Comparison of ENCODE assay signal across 10 cellular contexts in genomic region chr7:50596484-50596883, GRCh38. TPM values are rescaled to one million over a fixed set of nuclear protein-coding genes. Genes with fewer than 3 reads are reported as not detected.
"Had no signal": no experiment of that assay in that cellular context is flagged by ENCODE, and none has a peak within 500 bp of the region (broad histone marks: within the 10 kb centered on the region; RNA-seq: fewer than 3 reads in every experiment).

No MANE protein-coding gene starts in this region.

- H3K27ac ChIP-seq: HL-60 had no signal

- ATAC-seq: GM23338, HCT116, HepG2 had no signal

- H3K36me3 Mint-ChIP-seq: IgD-negative memory B cell had no signal

- H3K27ac Mint-ChIP-seq: GM23338, HFFc6, IgD-negative memory B cell had no signal

- H3K4me1 ChIP-seq: HAP-1 had no signal

- H3K4me1 Mint-ChIP-seq: GM23338 had no signal

- H3K9me3 Mint-ChIP-seq: GM23338, HFFc6, IgD-negative memory B cell had no signal

- H3K9me3 ChIP-seq: HAP-1 had no signal

- H3K4me3 ChIP-seq: GM23338, HAP-1 had no signal

- H3K4me3 Mint-ChIP-seq: GM23338, HFFc6, IgD-negative memory B cell had no signal

- DNase-seq: HFFc6, KG1 had no signal

RNA-seq across cellular contexts. Expression of gene DDC, which starts 31.3 kb away (rescaled TPM):
- total RNA-seq: GM23338, H1, HFFc6, HT1080 had no signal
- polyA plus RNA-seq: GM23338, IgD-negative memory B cell had no signal
